1 cellular context compared by ENCODE assay signal in the genomic region with DNA sequence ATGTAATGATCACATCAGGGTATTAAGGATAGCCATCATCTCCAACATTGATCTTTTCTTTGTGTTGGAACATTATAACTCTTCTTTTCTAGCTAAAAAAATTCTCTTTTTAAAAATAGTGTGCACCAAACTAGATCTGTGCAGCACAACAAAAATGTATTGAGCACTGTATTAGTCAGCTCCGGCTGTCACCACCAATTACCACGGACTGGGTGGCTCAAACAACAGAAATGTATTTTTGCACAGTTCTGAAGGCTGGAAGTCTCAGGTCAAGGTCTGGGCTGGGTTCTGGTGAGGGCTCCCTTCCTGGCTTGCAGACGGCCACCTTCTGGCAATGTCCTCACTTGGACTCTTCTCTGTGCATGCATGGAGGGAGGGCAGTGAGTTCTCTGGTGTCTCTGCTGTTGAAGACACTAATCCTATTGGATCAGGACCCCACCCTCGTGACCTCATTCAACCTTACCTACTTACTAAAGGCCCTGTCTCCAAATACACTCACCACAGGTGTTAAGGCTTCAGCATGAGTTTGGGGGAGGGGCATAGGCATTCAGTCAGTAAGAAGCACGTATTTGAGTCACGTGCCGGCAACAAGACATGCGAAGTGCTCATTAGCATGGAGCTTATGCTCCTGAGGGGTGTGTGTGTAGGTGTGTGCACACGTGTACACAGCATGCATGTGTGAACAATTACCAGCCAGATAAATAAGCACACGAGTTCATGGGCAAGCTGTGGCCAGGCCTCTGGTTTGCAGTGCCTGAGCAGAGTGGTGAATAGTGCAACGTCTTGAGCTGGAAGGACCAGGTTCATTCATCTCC.
TF ChIP-seq lines count a peak whose summit lies in the region.

No MANE protein-coding gene starts in this region.

TF ChIP-seq in GM23338, 12 proteins besides CTCF, POLR2A, EP300 and RAD21 (continued from another document):
- TF ChIP-seq, protein P1, sequence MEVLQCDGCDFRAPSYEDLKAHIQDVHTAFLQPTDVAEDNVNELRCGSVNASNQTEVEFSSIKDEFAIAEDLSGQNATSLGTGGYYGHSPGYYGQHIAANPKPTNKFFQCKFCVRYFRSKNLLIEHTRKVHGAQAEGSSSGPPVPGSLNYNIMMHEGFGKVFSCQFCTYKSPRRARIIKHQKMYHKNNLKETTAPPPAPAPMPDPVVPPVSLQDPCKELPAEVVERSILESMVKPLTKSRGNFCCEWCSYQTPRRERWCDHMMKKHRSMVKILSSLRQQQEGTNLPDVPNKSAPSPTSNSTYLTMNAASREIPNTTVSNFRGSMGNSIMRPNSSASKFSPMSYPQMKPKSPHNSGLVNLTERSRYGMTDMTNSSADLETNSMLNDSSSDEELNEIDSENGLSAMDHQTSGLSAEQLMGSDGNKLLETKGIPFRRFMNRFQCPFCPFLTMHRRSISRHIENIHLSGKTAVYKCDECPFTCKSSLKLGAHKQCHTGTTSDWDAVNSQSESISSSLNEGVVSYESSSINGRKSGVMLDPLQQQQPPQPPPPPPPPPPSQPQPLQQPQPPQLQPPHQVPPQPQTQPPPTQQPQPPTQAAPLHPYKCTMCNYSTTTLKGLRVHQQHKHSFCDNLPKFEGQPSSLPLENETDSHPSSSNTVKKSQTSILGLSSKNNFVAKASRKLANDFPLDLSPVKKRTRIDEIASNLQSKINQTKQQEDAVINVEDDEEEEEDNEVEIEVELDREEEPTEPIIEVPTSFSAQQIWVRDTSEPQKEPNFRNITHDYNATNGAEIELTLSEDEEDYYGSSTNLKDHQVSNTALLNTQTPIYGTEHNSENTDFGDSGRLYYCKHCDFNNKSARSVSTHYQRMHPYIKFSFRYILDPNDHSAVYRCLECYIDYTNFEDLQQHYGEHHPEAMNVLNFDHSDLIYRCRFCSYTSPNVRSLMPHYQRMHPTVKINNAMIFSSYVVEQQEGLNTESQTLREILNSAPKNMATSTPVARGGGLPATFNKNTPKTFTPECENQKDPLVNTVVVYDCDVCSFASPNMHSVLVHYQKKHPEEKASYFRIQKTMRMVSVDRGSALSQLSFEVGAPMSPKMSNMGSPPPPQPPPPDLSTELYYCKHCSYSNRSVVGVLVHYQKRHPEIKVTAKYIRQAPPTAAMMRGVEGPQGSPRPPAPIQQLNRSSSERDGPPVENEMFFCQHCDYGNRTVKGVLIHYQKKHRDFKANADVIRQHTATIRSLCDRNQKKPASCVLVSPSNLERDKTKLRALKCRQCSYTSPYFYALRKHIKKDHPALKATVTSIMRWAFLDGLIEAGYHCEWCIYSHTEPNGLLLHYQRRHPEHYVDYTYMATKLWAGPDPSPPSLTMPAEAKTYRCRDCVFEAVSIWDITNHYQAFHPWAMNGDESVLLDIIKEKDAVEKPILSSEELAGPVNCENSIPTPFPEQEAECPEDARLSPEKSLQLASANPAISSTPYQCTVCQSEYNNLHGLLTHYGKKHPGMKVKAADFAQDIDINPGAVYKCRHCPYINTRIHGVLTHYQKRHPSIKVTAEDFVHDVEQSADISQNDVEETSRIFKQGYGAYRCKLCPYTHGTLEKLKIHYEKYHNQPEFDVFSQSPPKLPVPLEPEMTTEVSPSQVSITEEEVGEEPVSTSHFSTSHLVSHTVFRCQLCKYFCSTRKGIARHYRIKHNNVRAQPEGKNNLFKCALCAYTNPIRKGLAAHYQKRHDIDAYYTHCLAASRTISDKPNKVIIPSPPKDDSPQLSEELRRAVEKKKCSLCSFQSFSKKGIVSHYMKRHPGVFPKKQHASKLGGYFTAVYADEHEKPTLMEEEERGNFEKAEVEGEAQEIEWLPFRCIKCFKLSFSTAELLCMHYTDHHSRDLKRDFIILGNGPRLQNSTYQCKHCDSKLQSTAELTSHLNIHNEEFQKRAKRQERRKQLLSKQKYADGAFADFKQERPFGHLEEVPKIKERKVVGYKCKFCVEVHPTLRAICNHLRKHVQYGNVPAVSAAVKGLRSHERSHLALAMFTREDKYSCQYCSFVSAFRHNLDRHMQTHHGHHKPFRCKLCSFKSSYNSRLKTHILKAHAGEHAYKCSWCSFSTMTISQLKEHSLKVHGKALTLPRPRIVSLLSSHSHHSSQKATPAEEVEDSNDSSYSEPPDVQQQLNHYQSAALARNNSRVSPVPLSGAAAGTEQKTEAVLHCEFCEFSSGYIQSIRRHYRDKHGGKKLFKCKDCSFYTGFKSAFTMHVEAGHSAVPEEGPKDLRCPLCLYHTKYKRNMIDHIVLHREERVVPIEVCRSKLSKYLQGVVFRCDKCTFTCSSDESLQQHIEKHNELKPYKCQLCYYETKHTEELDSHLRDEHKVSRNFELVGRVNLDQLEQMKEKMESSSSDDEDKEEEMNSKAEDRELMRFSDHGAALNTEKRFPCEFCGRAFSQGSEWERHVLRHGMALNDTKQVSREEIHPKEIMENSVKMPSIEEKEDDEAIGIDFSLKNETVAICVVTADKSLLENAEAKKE (CRISPR knock-in tag; IDR thresholded peaks at IDR 0.05): no peak
- TF ChIP-seq ZNF331 (CRISPR knock-in tag; IDR thresholded peaks at IDR 0.05; ENCODE audit: low read depth) (no peak), CREB1 (CRISPR knock-in tag; IDR thresholded peaks at IDR 0.05; ENCODE audit: low read depth) (no peak), STAT1 (IDR thresholded peaks at IDR 0.05; ENCODE audit: unreplicated experiment) (no peak), JUNB (IDR thresholded peaks at IDR 0.05; ENCODE audit: unreplicated experiment) (no peak), NANOG (IDR thresholded peaks at IDR 0.05; ENCODE audit: borderline replicate concordance) (no peak)
- TF ChIP-seq, protein P2, sequence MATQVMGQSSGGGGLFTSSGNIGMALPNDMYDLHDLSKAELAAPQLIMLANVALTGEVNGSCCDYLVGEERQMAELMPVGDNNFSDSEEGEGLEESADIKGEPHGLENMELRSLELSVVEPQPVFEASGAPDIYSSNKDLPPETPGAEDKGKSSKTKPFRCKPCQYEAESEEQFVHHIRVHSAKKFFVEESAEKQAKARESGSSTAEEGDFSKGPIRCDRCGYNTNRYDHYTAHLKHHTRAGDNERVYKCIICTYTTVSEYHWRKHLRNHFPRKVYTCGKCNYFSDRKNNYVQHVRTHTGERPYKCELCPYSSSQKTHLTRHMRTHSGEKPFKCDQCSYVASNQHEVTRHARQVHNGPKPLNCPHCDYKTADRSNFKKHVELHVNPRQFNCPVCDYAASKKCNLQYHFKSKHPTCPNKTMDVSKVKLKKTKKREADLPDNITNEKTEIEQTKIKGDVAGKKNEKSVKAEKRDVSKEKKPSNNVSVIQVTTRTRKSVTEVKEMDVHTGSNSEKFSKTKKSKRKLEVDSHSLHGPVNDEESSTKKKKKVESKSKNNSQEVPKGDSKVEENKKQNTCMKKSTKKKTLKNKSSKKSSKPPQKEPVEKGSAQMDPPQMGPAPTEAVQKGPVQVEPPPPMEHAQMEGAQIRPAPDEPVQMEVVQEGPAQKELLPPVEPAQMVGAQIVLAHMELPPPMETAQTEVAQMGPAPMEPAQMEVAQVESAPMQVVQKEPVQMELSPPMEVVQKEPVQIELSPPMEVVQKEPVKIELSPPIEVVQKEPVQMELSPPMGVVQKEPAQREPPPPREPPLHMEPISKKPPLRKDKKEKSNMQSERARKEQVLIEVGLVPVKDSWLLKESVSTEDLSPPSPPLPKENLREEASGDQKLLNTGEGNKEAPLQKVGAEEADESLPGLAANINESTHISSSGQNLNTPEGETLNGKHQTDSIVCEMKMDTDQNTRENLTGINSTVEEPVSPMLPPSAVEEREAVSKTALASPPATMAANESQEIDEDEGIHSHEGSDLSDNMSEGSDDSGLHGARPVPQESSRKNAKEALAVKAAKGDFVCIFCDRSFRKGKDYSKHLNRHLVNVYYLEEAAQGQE (IDR thresholded peaks at IDR 0.05; ENCODE audit: unreplicated experiment): no peak
- TF ChIP-seq, protein P3, sequence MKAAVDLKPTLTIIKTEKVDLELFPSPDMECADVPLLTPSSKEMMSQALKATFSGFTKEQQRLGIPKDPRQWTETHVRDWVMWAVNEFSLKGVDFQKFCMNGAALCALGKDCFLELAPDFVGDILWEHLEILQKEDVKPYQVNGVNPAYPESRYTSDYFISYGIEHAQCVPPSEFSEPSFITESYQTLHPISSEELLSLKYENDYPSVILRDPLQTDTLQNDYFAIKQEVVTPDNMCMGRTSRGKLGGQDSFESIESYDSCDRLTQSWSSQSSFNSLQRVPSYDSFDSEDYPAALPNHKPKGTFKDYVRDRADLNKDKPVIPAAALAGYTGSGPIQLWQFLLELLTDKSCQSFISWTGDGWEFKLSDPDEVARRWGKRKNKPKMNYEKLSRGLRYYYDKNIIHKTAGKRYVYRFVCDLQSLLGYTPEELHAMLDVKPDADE (IDR thresholded peaks at IDR 0.05): no peak
